ENCODE assay signal across 8 cellular contexts in the genomic region with DNA sequence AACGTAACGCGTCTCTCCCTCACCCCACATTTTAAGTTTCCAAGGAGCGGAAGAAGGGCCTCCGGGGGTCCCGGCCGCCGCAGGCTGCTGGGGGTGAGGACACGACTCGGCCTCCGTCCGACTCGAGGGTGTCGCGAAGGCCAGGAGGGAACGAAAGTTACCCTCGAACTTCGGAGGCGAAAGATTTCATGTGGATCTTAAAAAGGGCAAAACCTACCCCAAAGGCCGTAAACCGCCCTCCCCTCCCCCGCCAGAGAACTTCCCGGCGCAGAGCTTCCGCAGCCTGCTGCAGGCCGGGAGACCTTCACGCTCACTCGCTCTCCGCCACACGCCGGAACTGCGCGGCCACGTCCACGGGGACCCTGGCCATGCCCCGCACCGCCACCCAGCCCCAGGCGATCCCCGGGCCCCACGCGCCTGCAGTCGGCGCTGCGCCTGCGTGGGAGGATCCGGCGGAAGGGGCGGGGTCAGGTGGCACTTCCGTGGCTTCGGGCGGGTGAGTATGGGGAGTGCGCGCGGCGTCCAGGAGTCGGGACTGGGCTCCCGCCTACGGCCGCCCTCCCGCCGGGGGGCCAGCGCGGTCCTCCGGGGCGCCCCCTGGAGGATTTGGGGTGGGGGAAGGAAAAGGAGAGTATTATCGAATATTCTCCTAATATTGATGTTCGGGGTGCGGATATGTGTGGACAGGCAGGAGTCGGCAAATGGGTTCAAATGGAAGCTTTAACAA. TPM values are rescaled to one million over a fixed set of nuclear protein-coding genes. Genes with fewer than 3 reads are reported as not detected.
DNase-seq lines count a peak whose midpoint lies in the region; ATAC-seq and TF ChIP-seq lines count a peak whose summit lies in the region.

A gene (plus strand): TSS at position 474 of the 727 bp plus-strand sequence. CDS start 19,755 bp downstream, outside the sequence.

- H3K9me3 Mint-ChIP-seq in activated T-cell treated with anti-CD3 and anti-CD28 coated beads, Interleukin-2, amount 50 U/mL, for 4 hours, result peaks cover 4% of the 10 kb centered on the region

- H4K20me1 ChIP-seq in IMR-90 (ENCODE audit: insufficient read depth, low read length) (no peaks in the 10 kb centered on the region), PC-9 (ENCODE audit: insufficient read depth) (no peaks in the 10 kb centered on the region)

- no peaks in the 10 kb centered on the region for H3F3A ChIP-seq in PC-9 (ENCODE audit: insufficient read depth, low read depth)

- dilution Hi-C loops in IMR-90 (cut with HindIII; ENCODE audit: low sequenced_read_pairs, unreplicated experiment), result no loop called here

- DNase-seq in DMS53 (lab: John Stamatoyannopoulos, UW) (peak; percentile 95), IMR-90 (peak; percentile 91), PC-9 (peak; percentile 66 to 94), myocyte (ENCODE audit: low read depth) (peak; percentile 96)
- peak; percentile 96 for DNase-seq in activated T-cell treated with anti-CD3 and anti-CD28 coated beads, Interleukin-2, amount 50 U/mL, for 4 hours
- peak; percentile 94 to 96 for DNase-seq in stimulated activated CD8-positive, alpha-beta memory T cell treated with anti-CD3 and anti-CD28 coated beads, Interleukin-7, amount 100 ng/mL, for 48 hours (ENCODE audit: extremely low read depth in 1 of 2, low read depth in 1 of 2)

- no peaks in the 10 kb centered on the region for H3K9me1 ChIP-seq in IMR-90 (ENCODE audit: insufficient read depth, low read length)

- H2BK15ac ChIP-seq in IMR-90 (ENCODE audit: low read depth, low read length), result peak within 1 kb of the TSS; percentile 98; the same call in 1 of the 3 replicates

- H3K4me1 Mint-ChIP-seq in activated T-cell treated with anti-CD3 and anti-CD28 coated beads, Interleukin-2, amount 50 U/mL, for 4 hours (ENCODE audit: low read depth), result peaks cover 43% of the 10 kb centered on the region

- peak within 1 kb of the TSS; percentile 92 for H3K4me2 ChIP-seq in IMR-90 (ENCODE audit: low read depth, low read length)
- H3K4me2 ChIP-seq in PC-9, result peak within 1 kb of the TSS; percentile 87

- peak within 1 kb of the TSS; percentile 95 to 99 for H4K8ac ChIP-seq in IMR-90 (ENCODE audit: low read depth in 2 of 2, low read length in 2 of 2)

- H3K9me2 ChIP-seq in PC-9 (ENCODE audit: insufficient read depth), result no peaks in the 10 kb centered on the region

- TF ChIP-seq CTCF in IMR-90 (conservative IDR thresholded peaks at IDR 0.05; ENCODE audit: low read depth, low read length) (peak; percentile 70), PC-9 (conservative IDR thresholded peaks at IDR 0.05) (peak; percentile 72)

- H3K18ac ChIP-seq in IMR-90 (ENCODE audit: low read depth, low read length), result peak within 1 kb of the TSS; percentile 82

- POLR2A ChIA-PET in IMR-90 (lab: Charles Lee; ENCODE audit: unreplicated experiment), result interaction anchor here (0.6 kb wide), 1 partner anchor 201 kb away, joined by 4 read pairs; no protein-coding TSS in a partner anchor
- POLR2A ChIA-PET in PC-9 (lab: Charles Lee; ENCODE audit: unreplicated experiment), result interaction anchor here (0.6 kb wide), 1 partner anchor 61 kb away, joined by 3 read pairs; no protein-coding TSS in a partner anchor

- peaks cover 14% of the 10 kb centered on the region for H3K79me2 ChIP-seq in PC-9 (ENCODE audit: low read depth)

- peak within 1 kb of the TSS; percentile 69 for H2AK5ac ChIP-seq in IMR-90 (ENCODE audit: low read depth, low read length)

- H4K91ac ChIP-seq in IMR-90 (ENCODE audit: insufficient read depth, low read depth, low read length), result peak within 1 kb of the TSS; percentile 95

- peak within 1 kb of the TSS; percentile 79 for H4K5ac ChIP-seq in IMR-90 (ENCODE audit: low read depth, low read length)

- H3K4me1 ChIP-seq in IMR-90 (ENCODE audit: control insufficient read depth, insufficient read depth, low read length), result no peaks in the 10 kb centered on the region; the same call in 1 of the 2 replicates
- H3K4me1 ChIP-seq in PC-9 (replicated peaks; ENCODE audit: insufficient read depth), result no peaks in the 10 kb centered on the region; the same call in 1 of the 2 replicates

- peak within 1 kb of the TSS; percentile 94 for H2AK9ac ChIP-seq in IMR-90 (replicated peaks; ENCODE audit: low read depth, low read length, poor library complexity)

- peak within 1 kb of the TSS; percentile 94 for H3K4ac ChIP-seq in IMR-90 (ENCODE audit: low read depth, low read length)

- peak within 1 kb of the TSS; percentile 94 for H3K23ac ChIP-seq in IMR-90 (ENCODE audit: low read depth, low read length)

- peak within 1 kb of the TSS; percentile 93 for H3K27ac ChIP-seq in IMR-90 (ENCODE audit: insufficient read depth, low read length)
- H3K27ac ChIP-seq in PC-9, result peak within 1 kb of the TSS; percentile 86

- peak within 1 kb of the TSS; percentile 95 for H3K9ac ChIP-seq in IMR-90 (ENCODE audit: low read depth, low read length)

- peak; percentile 46 for TF ChIP-seq RAD21 in IMR-90 (IDR thresholded peaks at IDR 0.05; ENCODE audit: low read length)

- peak; percentile 90 for TF ChIP-seq POLR2A in IMR-90 (IDR thresholded peaks at IDR 0.05; ENCODE audit: low read depth, low read length)

- peak within 1 kb of the TSS; percentile 92 for H2BK5ac ChIP-seq in IMR-90 (ENCODE audit: low read depth, low read length, poor library complexity, severe bottlenecking)

- H2BK120ac ChIP-seq in IMR-90 (ENCODE audit: low read depth, low read length), result peak within 1 kb of the TSS; percentile 87

- CTCF ChIA-PET in IMR-90 (lab: Yijun Ruan, JAX) (no interaction called here), PC-9 (lab: Charles Lee) (no interaction called here)

- H2AFZ ChIP-seq in IMR-90 (replicated peaks; ENCODE audit: low read length, poor library complexity) (peak within 1 kb of the TSS; percentile 93), PC-9 (peak within 1 kb of the TSS; percentile 85)

- peak within 1 kb of the TSS; percentile 73 for H2BK20ac ChIP-seq in IMR-90 (ENCODE audit: low read depth, low read length)

- H3K27me3 ChIP-seq in IMR-90 (ENCODE audit: control insufficient read depth, insufficient read depth, low read length) (no peaks in the 10 kb centered on the region), PC-9 (ENCODE audit: insufficient read depth, low read depth) (no peaks in the 10 kb centered on the region)

- BruUV-seq in IMR-90 (replicated peaks; lab: Mats Ljungman, UMichigan) (no TSS peak), PC-9 (replicated peaks; lab: Mats Ljungman, UMichigan) (no TSS peak)

- H3K36me3 Mint-ChIP-seq in activated T-cell treated with anti-CD3 and anti-CD28 coated beads, Interleukin-2, amount 50 U/mL, for 4 hours (ENCODE audit: insufficient read depth), result peaks cover 10% of the 10 kb centered on the region

- H3K36me3 ChIP-seq in IMR-90 (ENCODE audit: control insufficient read depth, insufficient read depth, low read length) (no peaks in the 10 kb centered on the region), PC-9 (ENCODE audit: low read depth) (no peaks in the 10 kb centered on the region)

- 0% methylated on average over 16 of the region's 69 CpGs; no CpG with 5 or more reads in 1 of the 2 experiments for WGBS in IMR-90 (ENCODE audit: extremely low coverage in 2 of 2, insufficient read length in 1 of 2), 2 experiments

- H3K9me3 ChIP-seq in IMR-90 (ENCODE audit: control insufficient read depth, insufficient read depth, low read length) (no peaks in the 10 kb centered on the region), PC-9 (ENCODE audit: insufficient read depth, low read depth) (no peaks in the 10 kb centered on the region)

- intact Hi-C loops in IMR-90 (cut with micrococcal nuclease) (loop anchor here (1.0 to 5.0 kb wide), 9 partner anchors 115 to 556 kb away; a partner anchor contains a TSS), PC-9 (cut with micrococcal nuclease; ENCODE audit: unreplicated experiment) (loop anchor here (1.0 to 10.0 kb wide), 7 partner anchors 62 to 1296 kb away; a partner anchor contains a TSS)

- H3K27me3 Mint-ChIP-seq in activated T-cell treated with anti-CD3 and anti-CD28 coated beads, Interleukin-2, amount 50 U/mL, for 4 hours (ENCODE audit: low read depth), result no peaks in the 10 kb centered on the region

- H3K4me3 Mint-ChIP-seq in activated T-cell treated with anti-CD3 and anti-CD28 coated beads, Interleukin-2, amount 50 U/mL, for 4 hours, result peak within 1 kb of the TSS; percentile 96

- in situ Hi-C loops in IMR-90 (cut with MboI; ENCODE audit: low sequenced_read_pairs), result loop anchor here (25.0 kb wide), 1 partner anchor 407 kb away; no protein-coding TSS in a partner anchor

- peak within 1 kb of the TSS; percentile 90 for H3K14ac ChIP-seq in IMR-90 (replicated peaks; ENCODE audit: low read depth, low read length)

- H3K56ac ChIP-seq in IMR-90 (ENCODE audit: extremely low read depth, insufficient read depth, low read length), result peak within 1 kb of the TSS; percentile 99

- ATAC-seq in GM21528 (IDR thresholded peaks at IDR 0.05; ENCODE audit: low FRiP score, unreplicated experiment) (peak; percentile 89), IMR-90 (ENCODE audit: low read depth) (peak; percentile 95), esophagus mucosa (peak; percentile 100)
- ATAC-seq in activated T-cell treated with anti-CD3 and anti-CD28 coated beads, Interleukin-2, amount 50 U/mL, for 4 hours, result peak; percentile 92 to 94

- H3K4me3 ChIP-seq in IMR-90 (ENCODE audit: insufficient read depth, low read depth, low read length) (peak within 1 kb of the TSS; percentile 65), PC-9 (peak within 1 kb of the TSS; percentile 94)

- peaks cover 10 to 17% of the 10 kb centered on the region in 2 experiments; a peak in 3 of 4 replicates for H3K79me1 ChIP-seq in IMR-90 (ENCODE audit: low read depth in 1 of 2, low read length in 2 of 2)

TF ChIP-seq in IMR-90, 13 proteins besides CTCF, POLR2A, EP300 and RAD21 (continues in another document):
- no peak for TF ChIP-seq NFE2L2 (IDR thresholded peaks at IDR 0.05; ENCODE audit: low read depth, low read length)
- no peak for TF ChIP-seq FOS (IDR thresholded peaks at IDR 0.05; ENCODE audit: low read depth, low read length)
- peak; percentile 37; the same call in 1 of the 2 replicates for TF ChIP-seq SMC3 (IDR thresholded peaks at IDR 0.05; ENCODE audit: low read depth, low read length)
- peak; percentile 96 for TF ChIP-seq MAZ (IDR thresholded peaks at IDR 0.05; ENCODE audit: borderline replicate concordance, low read depth, low read length)
- 0 out of 2 replicates have a peak, but pooled peaks have one; percentile 33 for TF ChIP-seq CHD1 (IDR thresholded peaks at IDR 0.05; ENCODE audit: low read depth, low read length)
- peak; percentile 95 for TF ChIP-seq MXI1 (IDR thresholded peaks at IDR 0.05; ENCODE audit: borderline replicate concordance, low read depth, low read length)

RNA-seq across cellular contexts. Expression of the gene that starts here (rescaled TPM):
- 5.2 and 7.8 TPM in 2 replicates for total RNA-seq in IMR-90 (2012; rRNA removed)
- 3.9 and 4.4 TPM in 2 replicates for polyA plus RNA-seq in IMR-90 (2012; rRNA removed)
- 0.71 and 0.75 TPM in 2 replicates for polyA plus RNA-seq in IMR-90 (2012; cell fraction: cytosol; rRNA removed)
- polyA plus RNA-seq in IMR-90 (2012; cell fraction: nucleus; rRNA removed; ENCODE audit: low replicate concordance), result 0.27 and 2.9 TPM in 2 replicates
- total RNA-seq in PC-9 (2021), result 5.4 and 6.3 TPM in 2 replicates
- 10 to 100 TPM; 13.9 to 16.6 (median 14.6) TPM for total RNA-seq in activated T-cell treated with anti-CD3 and anti-CD28 coated beads, Interleukin-2, amount 50 U/mL, for 4 hours
- 7.6 TPM for total RNA-seq in esophagus mucosa
- total RNA-seq in myocyte, result 4.7 and 9.5 TPM in 2 replicates
- 5.3 TPM for polyA plus RNA-seq in myocyte (2012)

Comparison
In these comparisons a context has a peak if more than half of its experiments do, and no peak if none do; other contexts are left out.
1. Peak in every context shown above with its lines: DNase-seq, ATAC-seq, H3K4me3 ChIP-seq and H3K27ac ChIP-seq.